Comparison of ENCODE assay signal across 25 cellular contexts in the genomic region with DNA sequence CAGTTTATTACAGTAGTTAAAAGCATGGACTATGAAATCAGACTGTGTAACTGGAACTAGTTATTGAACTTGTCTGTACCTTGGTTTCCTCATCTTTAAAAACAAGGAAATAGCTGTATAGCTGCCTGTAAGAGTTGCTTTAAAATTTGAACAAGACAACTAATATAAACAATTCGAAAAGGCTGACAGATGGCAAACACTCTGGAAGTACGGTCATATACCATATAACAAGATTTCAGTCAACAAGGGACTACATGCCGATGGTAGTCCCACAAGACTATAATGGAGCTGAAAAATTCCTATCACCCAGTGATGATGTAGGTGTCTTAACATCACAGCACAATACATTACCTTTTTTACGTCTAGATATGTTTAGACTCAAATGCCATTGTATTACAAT.
"Had no signal": no experiment of that assay in that cellular context is flagged by ENCODE, and none has a peak within 500 bp of the region (broad histone marks: within the 10 kb centered on the region; RNA-seq: fewer than 3 reads in every experiment).

No MANE protein-coding gene starts in this region.

- H3K4me1 ChIP-seq: SJCRH30 had no signal

- H3K4me3 ChIP-seq: MG63, SJCRH30 had no signal

- H3K9me3 ChIP-seq: MG63, SJCRH30 had no signal

- FAIRE-seq: HepG2 had no signal

- H3K27me3 ChIP-seq: MG63, SJCRH30 had no signal

- H3K27ac ChIP-seq: RWPE1, SJCRH30 had no signal

- DNase-seq: IMR-90, Karpas-422, KG1, MG63, NCI-H1092, NCI-H1105 treated with DMSO at 0.1 percent for 48 hours, NCI-H1417 treated with DMSO at 0.1 percent for 48 hours, NCI-H146, NCI-H1694 treated with DMSO at 0.1 percent for 48 hours, NCI-H2029, NCI-H2081 treated with DMSO at 0.1 percent for 48 hours, NCI-H2171, NCI-H226, NCI-H446, NCI-H510A, NCI-H524 treated with DMSO at 0.1 percent for 48 hours, NCI-H69, NCI-H774, PC-3, SHP77 treated with DMSO at 0.1 percent for 48 hours, SJCRH30 had no signal

- ATAC-seq: HepG2, Panc1, PC-3, SK-N-SH treated with all-trans-retinoic acid at 6 μM for 48 hours had no signal
